Comparison of ENCODE assay signal across 15 cellular contexts in the genomic region with DNA sequence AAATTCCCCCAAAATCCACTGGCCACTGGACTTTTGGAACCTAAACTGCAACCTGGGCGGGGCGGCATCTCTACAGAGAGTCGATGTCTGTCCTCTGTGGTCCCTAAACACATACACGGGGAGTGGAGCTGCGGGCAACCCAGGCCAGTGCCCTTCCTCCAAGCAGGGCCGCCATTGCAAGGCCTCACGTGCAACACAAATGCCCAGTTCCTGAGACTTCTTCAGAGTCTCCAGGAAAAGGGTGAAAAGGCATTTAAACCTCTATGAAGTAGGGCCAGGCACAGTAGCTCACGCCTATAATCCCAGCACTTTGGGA. TPM values are rescaled to one million over a fixed set of nuclear protein-coding genes. Genes with fewer than 3 reads are reported as not detected.
DNase-seq lines count a peak whose midpoint lies in the region; ATAC-seq and TF ChIP-seq lines count a peak whose summit lies in the region.
"Had no signal": no experiment of that assay in that cellular context is flagged by ENCODE, and none has a peak within 500 bp of the region (broad histone marks: within the 10 kb centered on the region; RNA-seq: fewer than 3 reads in every experiment).

No MANE protein-coding gene starts in this region.

- H4K8ac ChIP-seq in H9 (replicated peaks; ENCODE audit: insufficient read length, low read depth, low read length) (no peak overlapping the region), neuronal stem cell (ENCODE audit: low read depth, low read length) (no peak overlapping the region)

- H3K4me1 ChIP-seq in BLaER1 treated with 17β-estradiol and CSF1 and Interleukin-3, amounts not matched to agents 10 nM and 100 nM = peaks cover 72 to 100% (median 98%) of the 10 kb centered on the region in 10 experiments
- H3K4me1 ChIP-seq in H9 (ENCODE audit: insufficient read depth, low read length) (peaks cover 8% of the 10 kb centered on the region), colonic mucosa (peaks cover 24% of the 10 kb centered on the region), neuronal stem cell (ENCODE audit: control insufficient read depth in 2 of 2, insufficient read depth in 1 of 2, low read depth in 1 of 2, low read length in 2 of 2) (peaks cover 3 to 18% of the 10 kb centered on the region in 2 donors)

- intact Hi-C loops in colonic mucosa (cut with DNase I) = no loop called here

- H3K4me1 Mint-ChIP-seq in H9 = peaks cover 53 to 70% of the 10 kb centered on the region in 2 experiments

- DNase-seq in H9 = no peak
- DNase-seq in colonic mucosa = peak; percentile 32
- DNase-seq in neuronal stem cell (ENCODE audit: low spot score) = no peak
- DNase-seq in RKO (ENCODE audit: low spot score) = no peak
- DNase-seq in DMS79 treated with DMSO at 0.1 percent for 48 hours (lab: John Stamatoyannopoulos, UW) = no peak
- DNase-seq: ACHN, HCEC 1CT, NCI-H226, NCI-H524, NCI-H82, SHP77 treated with DMSO at 0.1 percent for 48 hours, SK-N-SH had no signal

- H4K20me1 ChIP-seq in BLaER1 treated with 17β-estradiol and CSF1 and Interleukin-3, amounts not matched to agents 10 nM and 100 nM = peaks cover 0 to 8% (median 0%) of the 10 kb centered on the region in 11 experiments; a peak in 2 of 22 replicates
- H4K20me1 ChIP-seq in H9 (ENCODE audit: control insufficient read depth, insufficient read depth, insufficient read length) = peaks cover 3% of the 10 kb centered on the region

- no peak overlapping the region for H3K4ac ChIP-seq in H9 (ENCODE audit: low read depth, low read length)
- H3K4ac ChIP-seq in neuronal stem cell (ENCODE audit: low read length) = no peak overlapping the region

- TF ChIP-seq CTCF in H9 (conservative IDR thresholded peaks at IDR 0.05) (no peak), colonic mucosa (IDR thresholded peaks at IDR 0.05) (no peak)

- H3K27ac Mint-ChIP-seq in H9 = peak overlapping the region in 2 of 3 experiments; percentile 49 to 98; a peak in 1 of 7 replicates

- H3K23ac ChIP-seq in H9 (ENCODE audit: insufficient read length, low read depth, low read length) = no peak overlapping the region
- no peak overlapping the region for H3K23ac ChIP-seq in neuronal stem cell (ENCODE audit: low read depth, low read length, poor library complexity)

- H2BK5ac ChIP-seq in H9 (ENCODE audit: insufficient read length, low read length) = no peak overlapping the region
- H2BK5ac ChIP-seq in neuronal stem cell (ENCODE audit: low read length) = peak overlapping the region; percentile 67

- no peaks in the 10 kb centered on the region for H3K9me3 Mint-ChIP-seq in H9

- no peak overlapping the region for H3K4me3 Mint-ChIP-seq in H9
- H3K4me3 Mint-ChIP-seq: CD14-positive monocyte had no signal

- peaks cover 0 to 73% (median 0%) of the 10 kb centered on the region in 11 experiments; a peak in 9 of 22 replicates for H3K27me3 ChIP-seq in BLaER1 treated with 17β-estradiol and CSF1 and Interleukin-3, amounts not matched to agents 10 nM and 100 nM
- H3K27me3 ChIP-seq in H9 (ENCODE audit: insufficient read depth, low read length) (no peaks in the 10 kb centered on the region), colonic mucosa (no peaks in the 10 kb centered on the region), neuronal stem cell (ENCODE audit: control insufficient read depth in 3 of 3, insufficient read depth in 3 of 3, low read depth in 1 of 3, low read length in 3 of 3) (peaks cover 0 to 76% (median 2%) of the 10 kb centered on the region in 3 experiments)

- no peak overlapping the region; the same call in 1 of the 2 replicates for H3K14ac ChIP-seq in H9 (ENCODE audit: insufficient read depth, low read length)
- H3K14ac ChIP-seq in neuronal stem cell (ENCODE audit: low read length) = no peak overlapping the region

- H2BK15ac ChIP-seq in H9 (ENCODE audit: low read depth, low read length) = no peak overlapping the region
- H2BK15ac ChIP-seq in neuronal stem cell (ENCODE audit: low read length) = no peak overlapping the region

- no peak overlapping the region for H3K27ac ChIP-seq in BLaER1 treated with 17β-estradiol and CSF1 and Interleukin-3, amounts not matched to agents 10 nM and 100 nM
- H3K27ac ChIP-seq in H9 (ENCODE audit: insufficient read length, low read depth, low read length) = no peak overlapping the region
- H3K27ac ChIP-seq in colonic mucosa = peak overlapping the region; percentile 76
- H3K27ac ChIP-seq in neuronal stem cell (replicated peaks; ENCODE audit: low read length) = no peak overlapping the region

- H3K36me3 Mint-ChIP-seq in H9 (ENCODE audit: insufficient read depth in 1 of 3, low read depth in 3 of 3) = peaks cover 0 to 10% (median 0%) of the 10 kb centered on the region in 3 experiments; a peak in 2 of 7 replicates
- H3K36me3 Mint-ChIP-seq: CD14-positive monocyte had no signal

- H3K79me1 ChIP-seq in H9 (ENCODE audit: insufficient read depth, low read depth, low read length, poor library complexity, severe bottlenecking) (no peaks in the 10 kb centered on the region), neuronal stem cell (ENCODE audit: low read depth, low read length) (no peaks in the 10 kb centered on the region)

- H3K56ac ChIP-seq in H9 (ENCODE audit: insufficient read length, low read depth, low read length) = no peak overlapping the region

- H3K4me3 ChIP-seq in BLaER1 treated with 17β-estradiol and CSF1 and Interleukin-3, amounts not matched to agents 10 nM and 100 nM = no peak overlapping the region
- no peak overlapping the region for H3K4me3 ChIP-seq in colonic mucosa
- no peak overlapping the region for H3K4me3 ChIP-seq in neuronal stem cell (ENCODE audit: low read length in 2 of 2)

- H2AFZ ChIP-seq in H9 (ENCODE audit: low read length) (no peak overlapping the region), neuronal stem cell (ENCODE audit: low read length) (no peak overlapping the region)

- H3K18ac ChIP-seq in H9 (ENCODE audit: insufficient read length, low read depth, low read length) = no peak overlapping the region
- peak overlapping the region; percentile 89 for H3K18ac ChIP-seq in neuronal stem cell (ENCODE audit: low read length)

- H3K27me3 Mint-ChIP-seq in H9 (ENCODE audit: low read depth) = peaks cover 9% of the 10 kb centered on the region

- no peak overlapping the region for H2BK12ac ChIP-seq in H9 (ENCODE audit: insufficient read length, low read depth, low read length)
- H2BK12ac ChIP-seq in neuronal stem cell (ENCODE audit: low read length) = no peak overlapping the region

- H3K36me3 ChIP-seq in BLaER1 treated with 17β-estradiol and CSF1 and Interleukin-3, amounts not matched to agents 10 nM and 100 nM = no peaks in the 10 kb centered on the region
- H3K36me3 ChIP-seq in colonic mucosa (no peaks in the 10 kb centered on the region), neuronal stem cell (replicated peaks in 1 of 2; ENCODE audit: control insufficient read depth in 2 of 2, insufficient read depth in 2 of 2, low read length in 2 of 2) (no peaks in the 10 kb centered on the region)

- WGBS in H9 (ENCODE audit: extremely low coverage, insufficient read length, low lambda C conversion rate) = no CpG with 5 or more reads among the region's 8 CpGs
- no CpG with 5 or more reads among the region's 8 CpGs for WGBS in neuronal stem cell (ENCODE audit: extremely low coverage in 2 of 2, insufficient read length in 2 of 2, insufficient replicate concordance in 1 of 2), 2 donors

- no peak for ATAC-seq in HG03135 (IDR thresholded peaks at IDR 0.05; ENCODE audit: unreplicated experiment)

- no peak overlapping the region for H3K9ac ChIP-seq in BLaER1 treated with 17β-estradiol and CSF1 and Interleukin-3, amounts not matched to agents 10 nM and 100 nM
- no peak overlapping the region for H3K9ac ChIP-seq in H9 (ENCODE audit: extremely low read depth, insufficient read length, low read length)
- H3K9ac ChIP-seq in colonic mucosa (ENCODE audit: low read depth in 2 of 2, low read length in 2 of 2) = peak overlapping the region in 1 of 2 donors; percentile 26
- no peak overlapping the region for H3K9ac ChIP-seq in neuronal stem cell (ENCODE audit: low read depth, low read length, poor library complexity)
- H3K9ac ChIP-seq: SK-N-SH had no signal

- no peak overlapping the region for H3T11ph ChIP-seq in H9 (ENCODE audit: low read length)

- no peaks in the 10 kb centered on the region for H3K79me2 ChIP-seq in H9 (ENCODE audit: insufficient read depth, low read length)

- no peak overlapping the region for H4K5ac ChIP-seq in H9 (ENCODE audit: insufficient read length, low read depth, low read length)

- no peak overlapping the region for H2BK120ac ChIP-seq in H9 (ENCODE audit: low read depth, low read length, poor library complexity, severe bottlenecking)
- no peak overlapping the region for H2BK120ac ChIP-seq in neuronal stem cell (ENCODE audit: low read depth, low read length)

- H4K91ac ChIP-seq in H9 (ENCODE audit: insufficient read length, low read depth, low read length) (no peak overlapping the region), neuronal stem cell (ENCODE audit: low read depth, low read length, poor library complexity) (no peak overlapping the region)

- peak overlapping the region; percentile 53 to 99 (median 93) for H3K4me2 ChIP-seq in BLaER1 treated with 17β-estradiol and CSF1 and Interleukin-3, amounts not matched to agents 10 nM and 100 nM
- H3K4me2 ChIP-seq in H9 (ENCODE audit: insufficient read depth, insufficient read length, low read length) = no peak overlapping the region
- H3K4me2 ChIP-seq in neuronal stem cell (ENCODE audit: insufficient read depth, low read length, poor library complexity, severe bottlenecking) = no peak overlapping the region
- H3K4me2 ChIP-seq: SK-N-SH had no signal

- no peaks in the 10 kb centered on the region for H3K9me3 ChIP-seq in BLaER1 treated with 17β-estradiol and CSF1 and Interleukin-3, amounts not matched to agents 10 nM and 100 nM (replicated peaks in 1 of 11)
- H3K9me3 ChIP-seq in H9 (ENCODE audit: control insufficient read depth, low read depth, low read length) (no peaks in the 10 kb centered on the region), colonic mucosa (no peaks in the 10 kb centered on the region), neuronal stem cell (replicated peaks in 1 of 2; ENCODE audit: control insufficient read depth in 2 of 2, insufficient read depth in 1 of 2, low read depth in 1 of 2, low read length in 2 of 2) (no peaks in the 10 kb centered on the region)
- H3K9me3 ChIP-seq: SK-N-SH had no signal

- no peaks in the 10 kb centered on the region for H3K23me2 ChIP-seq in H9 (ENCODE audit: insufficient read length, low read depth, low read length, poor library complexity, severe bottlenecking)

- H2AK5ac ChIP-seq in H9 (ENCODE audit: insufficient read length, low read length) (no peak overlapping the region), neuronal stem cell (ENCODE audit: low read depth, low read length) (no peak overlapping the region)

- H2BK20ac ChIP-seq in H9 (ENCODE audit: low read depth, low read length, poor library complexity, severe bottlenecking) = no peak overlapping the region

RNA-seq across cellular contexts. Expression of a gene that starts 4.9 kb away (rescaled TPM):
- total RNA-seq in H9 (2021) (0.70 and 1.2 TPM in 2 replicates), colonic mucosa (100 to 1,000 TPM; 150 to 203 TPM)
- 0.03 TPM for polyA plus RNA-seq in neuronal stem cell (2013, experiment 1 of 2)
- polyA plus RNA-seq in neuronal stem cell (2013, experiment 2 of 2) = not detected
- polyA plus RNA-seq: CD14-positive monocyte had no signal

Comparison
In these comparisons a context has a peak if more than half of its experiments do, and no peak if none do; other contexts are left out.
1. H3K4me2 ChIP-seq: peak in BLaER1 treated with 17β-estradiol and CSF1 and Interleukin-3, amounts not matched to agents 10 nM and 100 nM (11 of 11); none in H9 (single experiment) and neuronal stem cell (single experiment).
2. RNA of a gene that starts 4.9 kb away (total RNA-seq): 150 to 203 TPM in colonic mucosa; 0.70 to 1.2 TPM in H9; every median in the first group is over 10 times any median in the second.